Comparison of ENCODE assay signal across 9 cellular contexts in genomic region chrX:138748480-138748879, GRCh38. TPM values are rescaled to one million over a fixed set of nuclear protein-coding genes. Genes with fewer than 3 reads are reported as not detected.
DNase-seq lines count a peak whose midpoint lies in the region; ATAC-seq and TF ChIP-seq lines count a peak whose summit lies in the region.
"Had no signal": no experiment of that assay in that cellular context is flagged by ENCODE, and none has a peak within 500 bp of the region (broad histone marks: within the 10 kb centered on the region; RNA-seq: fewer than 3 reads in every experiment).

No MANE protein-coding gene starts in this region.

- H3K36me3 ChIP-seq in Loucy (ENCODE audit: insufficient read depth, low read length) (no peaks in the 10 kb centered on the region), osteoblast (ENCODE audit: insufficient read depth, low read length) (no peaks in the 10 kb centered on the region)

- ATAC-seq in HG03175 (IDR thresholded peaks at IDR 0.05; ENCODE audit: unreplicated experiment) (no peak), HG02759 (IDR thresholded peaks at IDR 0.05; ENCODE audit: unreplicated experiment) (no peak), GM21723 (IDR thresholded peaks at IDR 0.05; ENCODE audit: unreplicated experiment) (no peak)

- H3K79me2 ChIP-seq in Loucy (ENCODE audit: insufficient read depth, low read length) (no peaks in the 10 kb centered on the region), osteoblast (ENCODE audit: insufficient read depth, low read length) (no peaks in the 10 kb centered on the region)

- H4K20me1 ChIP-seq in Loucy (ENCODE audit: insufficient read depth, low read length, poor library complexity, severe bottlenecking) (no peaks in the 10 kb centered on the region), osteoblast (ENCODE audit: insufficient read depth, low read length) (no peaks in the 10 kb centered on the region)

- H3K27me3 ChIP-seq in Loucy (ENCODE audit: insufficient read depth, low read length, poor library complexity, severe bottlenecking), result no peaks in the 10 kb centered on the region
- no peaks in the 10 kb centered on the region for H3K27me3 ChIP-seq in osteoblast (ENCODE audit: insufficient read depth, low read length)

- H3K9me3 ChIP-seq in Loucy (ENCODE audit: insufficient read depth, low read depth, low read length) (no peaks in the 10 kb centered on the region), osteoblast (ENCODE audit: low read depth, low read length) (no peaks in the 10 kb centered on the region)

- H3K4me2 ChIP-seq in Loucy (ENCODE audit: low read depth, low read length, poor library complexity, severe bottlenecking) (no peak overlapping the region), osteoblast (ENCODE audit: insufficient read depth, low read length) (no peak overlapping the region)

- H3F3A ChIP-seq in Loucy (ENCODE audit: low read depth), result no peaks in the 10 kb centered on the region

- no peak overlapping the region for H2AFZ ChIP-seq in Loucy (ENCODE audit: low read length)
- no peak overlapping the region for H2AFZ ChIP-seq in osteoblast (ENCODE audit: low read length)

- H3K9me2 ChIP-seq in Loucy (replicated peaks; ENCODE audit: low read depth, low read length), result no peaks in the 10 kb centered on the region

- DNase-seq in GM12864 (ENCODE audit: low read depth), result no peak
- peak; percentile 10 for DNase-seq in choroid plexus epithelial cell (ENCODE audit: low read depth)
- no peak for DNase-seq in osteoblast (ENCODE audit: insufficient read length, low spot score, missing footprints)
- DNase-seq: anterior cingulate cortex had no signal

- TF ChIP-seq CTCF in GM12864 (IDR thresholded peaks at IDR 0.05; ENCODE audit: low read depth, low read length, missing control alignments) (peak; percentile 22), Loucy (conservative IDR thresholded peaks at IDR 0.05; ENCODE audit: low read length) (peak; percentile 57), choroid plexus epithelial cell (conservative IDR thresholded peaks at IDR 0.05; ENCODE audit: low read depth, low read length) (peak; percentile 31), osteoblast (IDR thresholded peaks at IDR 0.05; ENCODE audit: extremely low read depth, low read depth, low read length) (peak; percentile 57)

- no peak overlapping the region for H3K9ac ChIP-seq in Loucy (ENCODE audit: low read depth, low read length, poor library complexity, severe bottlenecking)

- H3K4me3 ChIP-seq in GM12864 (ENCODE audit: low read depth, low read length) (no peak overlapping the region), Loucy (ENCODE audit: low read length, poor library complexity, severe bottlenecking) (no peak overlapping the region), choroid plexus epithelial cell (ENCODE audit: low read depth, low read length) (no peak overlapping the region), osteoblast (ENCODE audit: insufficient read depth, low read length) (no peak overlapping the region)
- H3K4me3 ChIP-seq: SK-N-MC had no signal

- H3K27ac ChIP-seq in osteoblast (ENCODE audit: low read depth, low read length), result no peak overlapping the region
- H3K27ac ChIP-seq: SK-N-MC had no signal

- no peaks in the 10 kb centered on the region for H3K4me1 ChIP-seq in Loucy (ENCODE audit: insufficient read depth, low read length, poor library complexity, severe bottlenecking)
- no peaks in the 10 kb centered on the region for H3K4me1 ChIP-seq in osteoblast (ENCODE audit: insufficient read depth, low read length)

RNA-seq across cellular contexts. Expression of gene FGF13, which starts 37.0 kb away (rescaled TPM):
- 0.36 TPM in 1 of 2 replicates, not detected in the other for total RNA-seq in osteoblast
